8 cellular contexts compared by ENCODE assay signal in the genomic region with DNA sequence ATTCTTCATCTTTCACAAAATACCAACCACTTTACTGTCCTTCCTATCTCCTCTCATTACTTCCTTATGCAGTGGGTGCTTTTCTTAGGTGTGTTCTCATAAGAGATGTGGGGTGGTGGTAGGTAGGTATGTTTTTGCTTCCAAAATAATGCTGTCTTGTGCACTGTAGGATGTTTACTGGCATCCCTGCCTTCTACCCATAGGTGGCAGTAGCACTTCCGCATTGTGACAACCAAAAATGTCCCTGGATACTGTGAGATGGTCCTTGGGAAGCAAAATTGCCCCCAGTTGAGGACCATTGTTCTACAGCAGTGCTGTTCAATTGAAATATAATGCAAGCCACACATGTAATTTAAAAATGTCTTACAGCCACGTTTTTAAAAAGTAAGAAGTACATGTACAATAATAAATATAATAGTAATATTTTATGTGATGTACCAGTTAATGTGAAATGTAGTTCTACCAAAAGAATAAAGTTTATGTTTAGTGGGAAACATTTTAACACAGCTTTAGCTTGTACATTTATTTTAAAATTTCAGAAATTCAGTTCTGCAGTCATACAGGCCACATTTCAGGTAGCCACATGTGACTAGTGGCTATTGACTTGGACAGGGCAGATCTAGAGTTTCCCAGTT.
DNase-seq lines count a peak whose midpoint lies in the region; ATAC-seq and TF ChIP-seq lines count a peak whose summit lies in the region.

No MANE protein-coding gene starts in this region.

- no peak overlapping the region for H3K27ac ChIP-seq in hepatocyte
- H3K27ac ChIP-seq in stomach: no peak overlapping the region
- H3K27ac ChIP-seq in ovary: no peak overlapping the region

- H3K9me3 Mint-ChIP-seq in activated CD8-positive, alpha-beta T cell treated with anti-CD3 and anti-CD28 coated beads, Interleukin-2, amount 10 ng/mL, durations not matched to agents 7 days and 5 days (ENCODE audit: insufficient read depth): no peaks in the 10 kb centered on the region

- no peaks in the 10 kb centered on the region for H3K9me2 ChIP-seq in hepatocyte (replicated peaks; ENCODE audit: insufficient read depth)

- no peak overlapping the region for H3K4me2 ChIP-seq in hepatocyte

- in situ Hi-C loops in G401 (cut with HindIII; ENCODE audit: low sequenced_read_pairs): no loop called here

- H2AFZ ChIP-seq in hepatocyte: no peak overlapping the region

- H3K4me1 ChIP-seq in hepatocyte (ENCODE audit: insufficient read depth) (peaks cover 8% of the 10 kb centered on the region), stomach (peaks cover 0 to 3% (median 0%) of the 10 kb centered on the region in 4 donors), ovary (ENCODE audit: insufficient read depth) (no peaks in the 10 kb centered on the region)

- ATAC-seq in activated CD8-positive, alpha-beta T cell treated with anti-CD3 and anti-CD28 coated beads, Interleukin-2, amount 10 ng/mL, durations not matched to agents 7 days and 5 days: no peak
- ATAC-seq in HG03378 (IDR thresholded peaks at IDR 0.05; ENCODE audit: unreplicated experiment): no peak

- H3K4me3 Mint-ChIP-seq in activated CD8-positive, alpha-beta T cell treated with anti-CD3 and anti-CD28 coated beads, Interleukin-2, amount 10 ng/mL, durations not matched to agents 7 days and 5 days: no peak overlapping the region

- no peak for TF ChIP-seq EP300 in stomach (IDR thresholded peaks at IDR 0.05)
- no peak for TF ChIP-seq EP300 in ovary (IDR thresholded peaks at IDR 0.05)

- no peak overlapping the region for H3K27ac Mint-ChIP-seq in activated CD8-positive, alpha-beta T cell treated with anti-CD3 and anti-CD28 coated beads, Interleukin-2, amount 10 ng/mL, durations not matched to agents 7 days and 5 days

- POLR2A ChIA-PET in activated CD8-positive, alpha-beta T cell treated with anti-CD3 and anti-CD28 coated beads, Interleukin-2, amount 10 ng/mL, durations not matched to agents 7 days and 5 days (lab: Charles Lee): no interaction called here

- H4K20me1 ChIP-seq in hepatocyte (ENCODE audit: insufficient read depth, poor library complexity, severe bottlenecking): no peaks in the 10 kb centered on the region

- no peaks in the 10 kb centered on the region for H3K4me1 Mint-ChIP-seq in activated CD8-positive, alpha-beta T cell treated with anti-CD3 and anti-CD28 coated beads, Interleukin-2, amount 10 ng/mL, durations not matched to agents 7 days and 5 days (ENCODE audit: low read depth)

- H3K36me3 ChIP-seq in hepatocyte (replicated peaks; ENCODE audit: insufficient read depth, low read depth): no peaks in the 10 kb centered on the region
- H3K36me3 ChIP-seq in stomach: peaks cover 0 to 27% (median 12%) of the 10 kb centered on the region in 4 donors
- no peaks in the 10 kb centered on the region for H3K36me3 ChIP-seq in ovary

- CTCF ChIA-PET in activated CD8-positive, alpha-beta T cell treated with anti-CD3 and anti-CD28 coated beads, Interleukin-2, amount 10 ng/mL, durations not matched to agents 7 days and 5 days (lab: Charles Lee): interaction anchor here (2.3 kb wide), 1 partner anchor 15 kb away, joined by 5 read pairs; no protein-coding TSS in a partner anchor

- no peaks in the 10 kb centered on the region for H3K79me2 ChIP-seq in hepatocyte

- no peaks in the 10 kb centered on the region for H3K36me3 Mint-ChIP-seq in activated CD8-positive, alpha-beta T cell treated with anti-CD3 and anti-CD28 coated beads, Interleukin-2, amount 10 ng/mL, durations not matched to agents 7 days and 5 days (ENCODE audit: low read depth)

- peaks cover 4% of the 10 kb centered on the region for H3K27me3 Mint-ChIP-seq in activated CD8-positive, alpha-beta T cell treated with anti-CD3 and anti-CD28 coated beads, Interleukin-2, amount 10 ng/mL, durations not matched to agents 7 days and 5 days (ENCODE audit: low read depth)

- DNase-seq in AG08396 (ENCODE audit: low spot score): peak; percentile 47
- peak; percentile 39 for DNase-seq in G401 (ENCODE audit: low spot score)
- peak; percentile 31 for DNase-seq in activated CD8-positive, alpha-beta T cell treated with anti-CD3 and anti-CD28 coated beads, Interleukin-2, amount 10 ng/mL, durations not matched to agents 7 days and 5 days
- DNase-seq in hepatocyte (ENCODE audit: low spot score): peak; percentile 32
- no peak for DNase-seq in stomach
- no peak for DNase-seq in ovary

- TF ChIP-seq POLR2A in stomach (IDR thresholded peaks at IDR 0.05) (no peak), ovary (IDR thresholded peaks at IDR 0.05) (no peak)

- TF ChIP-seq CTCF in LNCAP (IDR thresholded peaks at IDR 0.05) (peak; percentile 89), hepatocyte (IDR thresholded peaks at IDR 0.05; ENCODE audit: poor library complexity) (peak; percentile 59), stomach (IDR thresholded peaks at IDR 0.05) (peak in 5 of 7 experiments; percentile 34 to 58 (median 47)), ovary (IDR thresholded peaks at IDR 0.05) (no peak)

- H3K27me3 ChIP-seq in hepatocyte (no peaks in the 10 kb centered on the region), stomach (no peaks in the 10 kb centered on the region), ovary (no peaks in the 10 kb centered on the region)

- 69% methylated on average over 2 of the region's 2 CpGs for WGBS in hepatocyte (ENCODE audit: low lambda C conversion rate, missing lambda C conversion rate)
- WGBS in stomach, 5 donors: 79 to 90% (median 82%) methylated on average over 2 of the region's 2 CpGs
- WGBS in ovary, 3 donors: 88 to 95% (median 89%) methylated on average over 2 of the region's 2 CpGs

- intact Hi-C loops in stomach (cut with DNase I; ENCODE audit: low total_unique reads): no loop called here
- intact Hi-C loops in ovary (cut with DNase I): no loop called here

- no peaks in the 10 kb centered on the region for H3K9me3 ChIP-seq in hepatocyte (ENCODE audit: low read depth)
- H3K9me3 ChIP-seq in stomach: no peaks in the 10 kb centered on the region
- H3K9me3 ChIP-seq in ovary: no peaks in the 10 kb centered on the region

- H3K4me3 ChIP-seq in hepatocyte: no peak overlapping the region
- no peak overlapping the region for H3K4me3 ChIP-seq in stomach
- no peak overlapping the region for H3K4me3 ChIP-seq in ovary

Comparison
In these comparisons a context has a peak if more than half of its experiments do, and no peak if none do; other contexts are left out.
1. DNase-seq: peak in AG08396 (single experiment), G401 (single experiment), activated CD8-positive, alpha-beta T cell treated with anti-CD3 and anti-CD28 coated beads, Interleukin-2, amount 10 ng/mL, durations not matched to agents 7 days and 5 days (single experiment) and hepatocyte (single experiment); none in stomach (single experiment) and ovary (0 of 5).
2. CTCF ChIP-seq: peak in LNCAP (single experiment), hepatocyte (single experiment) and stomach (5 of 7); none in ovary (0 of 3).